ENCODE assay signal across 1 cellular context in genomic region chr12:122204829-122205589, GRCh38.
TF ChIP-seq lines count a peak whose summit lies in the region.

No MANE protein-coding gene starts in this region.

TF ChIP-seq in K562, 482 proteins besides CTCF, POLR2A, EP300 and RAD21 (continued from another document):
- TF ChIP-seq ZNF143 (CRISPR knock-in tag; IDR thresholded peaks at IDR 0.05) (no peak), DACH1 (IDR thresholded peaks at IDR 0.05; ENCODE audit: partially characterized antibody) (no peak), MCM7 (IDR thresholded peaks at IDR 0.05) (no peak), KLF1 (tag; IDR thresholded peaks at IDR 0.05) (no peak), POLR2B (IDR thresholded peaks at IDR 0.05; ENCODE audit: low read depth, partially characterized antibody) (peak; percentile 42), NR2C1 (IDR thresholded peaks at IDR 0.05) (no peak), NR2C1 (tag; IDR thresholded peaks at IDR 0.05) (0 out of 2 replicates have a peak, but pooled peaks have one; percentile 13), KAT8 (IDR thresholded peaks at IDR 0.05; ENCODE audit: low read depth) (no peak), ZNF395 (CRISPR knock-in tag; IDR thresholded peaks at IDR 0.05) (no peak), CHD2 (IDR thresholded peaks at IDR 0.05; ENCODE audit: low read depth, low read length) (0 out of 2 replicates have a peak, but pooled peaks have one; percentile 3), NFE2 (IDR thresholded peaks at IDR 0.05; ENCODE audit: low read depth) (peak; percentile 35; the same call in 1 of the 2 replicates)
